In the genomic region with DNA sequence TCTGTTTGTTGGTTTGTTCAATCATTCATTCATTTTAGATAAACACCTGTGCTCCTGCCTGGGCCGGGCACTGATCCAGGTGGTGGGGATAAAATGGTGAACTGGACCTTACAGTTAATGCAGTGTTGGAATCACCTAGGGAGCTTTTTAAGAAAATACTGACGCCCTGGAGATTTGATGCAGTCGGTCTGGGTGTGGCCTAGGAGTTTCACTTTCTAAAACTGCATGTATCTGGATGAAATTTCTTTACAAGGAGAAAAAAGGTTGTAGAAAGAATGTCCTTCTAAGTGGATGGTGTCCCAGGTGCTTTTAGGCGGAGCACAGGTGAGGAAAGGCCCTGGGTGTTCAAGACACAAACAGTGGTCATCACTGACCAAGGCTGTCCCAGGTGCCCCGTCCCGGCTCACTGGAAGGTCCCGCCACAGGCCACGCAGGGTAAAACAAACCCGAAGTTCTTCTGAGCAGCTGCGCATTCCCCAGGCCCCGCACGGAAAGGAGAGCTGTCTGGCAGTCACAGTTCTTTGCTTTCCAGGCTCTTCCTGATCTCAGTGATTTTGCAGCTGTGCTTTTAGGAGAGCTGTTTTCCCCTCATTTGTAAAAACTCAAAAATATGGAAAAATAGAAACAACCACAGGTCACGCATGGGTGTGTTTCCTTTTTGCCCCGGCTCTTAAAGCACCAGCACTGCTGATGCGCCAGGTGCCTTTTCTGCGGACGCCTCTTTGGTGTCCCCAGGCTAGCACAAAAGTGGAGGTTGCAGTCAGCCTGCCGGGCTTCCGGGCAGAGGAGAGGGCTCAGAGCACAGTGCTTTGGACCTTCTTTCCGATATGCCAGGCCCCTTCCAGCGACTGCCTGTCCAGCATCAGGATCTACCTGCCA, we compare ENCODE assay signal across 8 cellular contexts.
DNase-seq lines count a peak whose midpoint lies in the region; ATAC-seq and TF ChIP-seq lines count a peak whose summit lies in the region.

No MANE protein-coding gene starts in this region.

- peak; percentile 57 for DNase-seq in GM10266 (ENCODE audit: extremely low spot score)
- peak; percentile 33 for DNase-seq in LHCN-M2 (ENCODE audit: low read depth)
- no peak for DNase-seq in mesothelial cell of epicardium (ENCODE audit: low spot score in 2 of 2, unreplicated experiment in 2 of 2)
- DNase-seq in UCSD-AML1 (lab: John Stamatoyannopoulos, UW; ENCODE audit: unreplicated experiment) = no peak
- no peak for DNase-seq in SHP77 treated with DMSO at 0.1 percent for 48 hours (lab: John Stamatoyannopoulos, UW)
- DNase-seq in NCI-H345 treated with DMSO at 0.1 percent for 48 hours (lab: John Stamatoyannopoulos, UW; ENCODE audit: unreplicated experiment) = no peak
- DNase-seq in 8988T = no peak

- peak overlapping the region; percentile 91 for H3K27ac Mint-ChIP-seq in mesothelial cell of epicardium

- no peak for TF ChIP-seq CTCF in GM10266 (IDR thresholded peaks at IDR 0.05; ENCODE audit: control insufficient read depth, insufficient read depth, low read depth, missing control alignments)
- TF ChIP-seq CTCF in mesothelial cell of epicardium (IDR thresholded peaks at IDR 0.05; ENCODE audit: unreplicated experiment) = no peak

- no peaks in the 10 kb centered on the region for H3K9me3 Mint-ChIP-seq in mesothelial cell of epicardium

- no peaks in the 10 kb centered on the region for H3K36me3 Mint-ChIP-seq in mesothelial cell of epicardium

- no peak overlapping the region for H3K4me3 Mint-ChIP-seq in mesothelial cell of epicardium

- H3K4me1 Mint-ChIP-seq in mesothelial cell of epicardium = peaks cover 51% of the 10 kb centered on the region

- ATAC-seq in GM21515 (IDR thresholded peaks at IDR 0.05; ENCODE audit: unreplicated experiment) = peak; percentile 73

- no peaks in the 10 kb centered on the region for H3K27me3 Mint-ChIP-seq in mesothelial cell of epicardium (ENCODE audit: low read depth)

Comparison
In these comparisons a context has a peak if more than half of its experiments do, and no peak if none do; other contexts are left out.
1. DNase-seq: peak in GM10266 (single experiment) and LHCN-M2 (single experiment); none in mesothelial cell of epicardium (0 of 2), UCSD-AML1 (single experiment), SHP77 treated with DMSO at 0.1 percent for 48 hours (single experiment), NCI-H345 treated with DMSO at 0.1 percent for 48 hours (single experiment) and 8988T (single experiment).